Comparison of ENCODE assay signal across 12 cellular contexts in the genomic region with DNA sequence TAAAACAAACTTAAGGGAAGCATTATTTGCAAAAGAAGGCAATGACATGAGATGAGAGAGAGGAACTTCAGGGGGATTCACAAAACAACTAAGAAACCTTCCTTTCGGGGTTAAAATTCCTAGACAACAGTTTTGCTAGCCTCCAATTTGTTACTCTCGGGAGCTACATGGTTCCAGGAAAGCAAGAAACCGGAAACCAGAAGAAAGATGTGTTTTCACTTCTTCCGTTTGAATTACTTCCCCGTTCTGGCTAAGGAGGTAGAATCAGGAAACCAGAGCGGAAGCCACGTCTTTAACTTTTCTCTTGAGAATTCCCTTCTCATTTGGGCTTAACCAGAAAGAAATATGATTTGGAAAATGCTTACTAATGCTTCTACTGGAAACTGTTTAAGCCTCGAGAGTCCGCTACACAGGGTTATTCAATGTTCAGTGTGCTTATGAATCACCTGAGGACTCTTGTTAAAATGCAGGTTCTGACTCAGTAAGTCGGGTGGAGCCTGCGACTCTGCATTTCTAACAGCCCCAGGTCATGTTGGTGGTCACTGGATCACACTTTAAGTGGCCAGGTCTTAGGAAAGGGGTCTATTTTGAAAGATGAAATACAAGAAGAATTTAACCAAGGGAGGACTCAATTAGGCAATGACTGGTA. TPM values are rescaled to one million over a fixed set of nuclear protein-coding genes. Genes with fewer than 3 reads are reported as not detected.
DNase-seq lines count a peak whose midpoint lies in the region; ATAC-seq and TF ChIP-seq lines count a peak whose summit lies in the region.
"Had no signal": no experiment of that assay in that cellular context is flagged by ENCODE, and none has a peak within 500 bp of the region (broad histone marks: within the 10 kb centered on the region; RNA-seq: fewer than 3 reads in every experiment).

No MANE protein-coding gene starts in this region.

- peak overlapping the region; percentile 42 to 80 (median 62) for H3K4me2 ChIP-seq in BLaER1 treated with 17β-estradiol and CSF1 and Interleukin-3, amounts not matched to agents 10 nM and 100 nM
- H3K4me2 ChIP-seq in fibroblast of lung (ENCODE audit: extremely low read depth, insufficient read depth, low read length): no peak overlapping the region

- DNase-seq in SK-N-MC (ENCODE audit: low read depth, low spot score) (peak; percentile 34), fibroblast of lung (ENCODE audit: low read depth in 2 of 2) (no peak), NCI-H2107 (lab: John Stamatoyannopoulos, UW) (no peak), NCI-H1105 treated with DMSO at 0.1 percent for 48 hours (lab: John Stamatoyannopoulos, UW) (no peak), NCI-H1436 (lab: John Stamatoyannopoulos, UW) (no peak)
- DNase-seq: COR-L47; effector CD4-positive, alpha-beta T cell; mesendoderm; NCI-H69 had no signal

- peak overlapping the region in 3 of 10 experiments; percentile 8 to 18 (median 10); a peak in 2 of 20 replicates for H3K4me3 ChIP-seq in BLaER1 treated with 17β-estradiol and CSF1 and Interleukin-3, amounts not matched to agents 10 nM and 100 nM
- H3K4me3 ChIP-seq in SK-N-MC (peak overlapping the region; percentile 63), fibroblast of lung (replicated peaks in 1 of 4; ENCODE audit: control extremely low read depth in 1 of 4, insufficient read depth in 1 of 4, low read depth in 3 of 4, low read length in 4 of 4) (no peak overlapping the region)

- peaks cover 10 to 14% (median 11%) of the 10 kb centered on the region in 10 experiments for H3K4me1 ChIP-seq in BLaER1 treated with 17β-estradiol and CSF1 and Interleukin-3, amounts not matched to agents 10 nM and 100 nM
- H3K4me1 ChIP-seq in fibroblast of lung (ENCODE audit: control insufficient read depth, extremely low read depth, insufficient read depth, low read length): no peaks in the 10 kb centered on the region

- H3K9ac ChIP-seq in BLaER1 treated with 17β-estradiol and CSF1 and Interleukin-3, amounts not matched to agents 10 nM and 100 nM: no peak overlapping the region
- H3K9ac ChIP-seq in SK-N-MC (ENCODE audit: insufficient read length): no peak overlapping the region
- no peak overlapping the region for H3K9ac ChIP-seq in fibroblast of lung (ENCODE audit: insufficient read depth, low read length)

- ATAC-seq in GM21390 (IDR thresholded peaks at IDR 0.05; ENCODE audit: unreplicated experiment): peak; percentile 50
- ATAC-seq in HG02970 (IDR thresholded peaks at IDR 0.05; ENCODE audit: low FRiP score, unreplicated experiment): no peak

- no peaks in the 10 kb centered on the region for H3K79me2 ChIP-seq in fibroblast of lung (ENCODE audit: control insufficient read depth, insufficient read depth, low read length)

- TF ChIP-seq CTCF in fibroblast of lung (conservative IDR thresholded peaks at IDR 0.05 in 1 of 2, IDR thresholded peaks at IDR 0.05 in 1 of 2; ENCODE audit: low read depth in 1 of 2, low read length in 2 of 2): no peak

- no peaks in the 10 kb centered on the region for H3K36me3 ChIP-seq in BLaER1 treated with 17β-estradiol and CSF1 and Interleukin-3, amounts not matched to agents 10 nM and 100 nM
- H3K36me3 ChIP-seq in SK-N-MC (ENCODE audit: insufficient read depth, low read length): no peaks in the 10 kb centered on the region
- H3K36me3 ChIP-seq in fibroblast of lung (ENCODE audit: control insufficient read depth, insufficient read depth, low read length): no peaks in the 10 kb centered on the region

- peak overlapping the region; percentile 39 for H2AFZ ChIP-seq in fibroblast of lung (ENCODE audit: low read length)

- H3K27me3 ChIP-seq in BLaER1 treated with 17β-estradiol and CSF1 and Interleukin-3, amounts not matched to agents 10 nM and 100 nM: peaks cover 0 to 33% (median 0%) of the 10 kb centered on the region in 11 experiments; a peak in 7 of 22 replicates
- no peaks in the 10 kb centered on the region for H3K27me3 ChIP-seq in fibroblast of lung (ENCODE audit: control insufficient read depth, insufficient read depth, low read length)

- H4K20me1 ChIP-seq in BLaER1 treated with 17β-estradiol and CSF1 and Interleukin-3, amounts not matched to agents 10 nM and 100 nM: no peaks in the 10 kb centered on the region
- no peaks in the 10 kb centered on the region for H4K20me1 ChIP-seq in fibroblast of lung (ENCODE audit: control insufficient read depth, extremely low read depth, insufficient read depth, low read length)

- H3K27ac ChIP-seq in BLaER1 treated with 17β-estradiol and CSF1 and Interleukin-3, amounts not matched to agents 10 nM and 100 nM: no peak overlapping the region
- H3K27ac ChIP-seq in SK-N-MC: no peak overlapping the region
- H3K27ac ChIP-seq in fibroblast of lung (ENCODE audit: insufficient read depth, low read length): no peak overlapping the region

- no peaks in the 10 kb centered on the region for H3K9me3 ChIP-seq in BLaER1 treated with 17β-estradiol and CSF1 and Interleukin-3, amounts not matched to agents 10 nM and 100 nM (replicated peaks in 1 of 11)
- H3K9me3 ChIP-seq in SK-N-MC (ENCODE audit: low read depth, low read length) (no peaks in the 10 kb centered on the region), fibroblast of lung (ENCODE audit: control insufficient read depth, insufficient read depth, low read depth, low read length) (no peaks in the 10 kb centered on the region)

RNA-seq across cellular contexts. Expression of gene MCOLN3, which starts 43.5 kb away (rescaled TPM):
- total RNA-seq in fibroblast of lung: 2.1 and 2.5 TPM in 2 replicates
- 1.7 and 2.7 TPM in 2 replicates for polyA plus RNA-seq in fibroblast of lung
- 0.83 and 1.2 TPM in 2 replicates for polyA plus RNA-seq in fibroblast of lung (2012)
- polyA minus RNA-seq in fibroblast of lung (ENCODE audit: low replicate concordance): 0.71 TPM in 1 of 2 replicates, not detected in the other
